In genomic region chr11:63550156-63550700, GRCh38 we compare ENCODE assay signal across 15 cellular contexts. TPM values are rescaled to one million over a fixed set of nuclear protein-coding genes. Genes with fewer than 3 reads are reported as not detected.
"Had no signal": no experiment of that assay in that cellular context is flagged by ENCODE, and none has a peak within 500 bp of the region (broad histone marks: within the 10 kb centered on the region; RNA-seq: fewer than 3 reads in every experiment).

No MANE protein-coding gene starts in this region.

RNA-seq across cellular contexts. Expression of gene PLAAT2, which starts 13.0 kb away (rescaled TPM):
- total RNA-seq: endothelial cell of umbilical vein, esophagus muscularis mucosa, fibroblast of lung, foreskin keratinocyte, gastroesophageal sphincter, liver, mononuclear cell, occipital lobe, psoas muscle, renal cortical epithelial cell, vagina had no signal
- polyA plus RNA-seq: fibroblast of lung, neural cell had no signal

RNA-seq across cellular contexts. Expression of gene PLAAT4, which starts 13.6 kb away (rescaled TPM):
- polyA plus RNA-seq: neural cell had no signal

RNA-seq across cellular contexts. Expression of gene LGALS12, which starts 44.3 kb away (rescaled TPM):
- total RNA-seq: endothelial cell of umbilical vein, epithelial cell of proximal tubule, esophagus muscularis mucosa, fibroblast of lung, foreskin keratinocyte, hepatocyte, occipital lobe, renal cortical epithelial cell, ureter had no signal
- polyA plus RNA-seq: endothelial cell of umbilical vein, fibroblast of lung, foreskin keratinocyte, hepatocyte, neural cell had no signal

RNA-seq across cellular contexts. Expression of gene PLAAT5, which starts 59.3 kb away (rescaled TPM):
- total RNA-seq: endothelial cell of umbilical vein, foreskin keratinocyte had no signal
- polyA plus RNA-seq: endothelial cell of umbilical vein, foreskin keratinocyte had no signal
